ENCODE assay signal across 1 cellular context in genomic region chr6:125188037-125188436, GRCh38.
A peak's percentile ranks its signal among the peaks of the same experiment; 100 is the strongest.
TF ChIP-seq lines count a peak whose summit lies in the region.

No MANE protein-coding gene starts in this region.

TF ChIP-seq in K562, 482 proteins besides CTCF, POLR2A, EP300 and RAD21 (continued from another document):
- no peak for TF ChIP-seq E2F6 (IDR thresholded peaks at IDR 0.05; ENCODE audit: borderline replicate concordance in 1 of 2, extremely low read depth in 1 of 2, insufficient read depth in 1 of 2, insufficient read length in 1 of 2, low read depth in 1 of 2, low read length in 1 of 2, poor library complexity in 1 of 2, severe bottlenecking in 1 of 2)
- TF ChIP-seq ATF1 (CRISPR knock-in tag; IDR thresholded peaks at IDR 0.05) = no peak
- peak; percentile 81 for TF ChIP-seq ATF1 (tag; IDR thresholded peaks at IDR 0.05)
- no peak for TF ChIP-seq CEBPG (CRISPR knock-in tag; IDR thresholded peaks at IDR 0.05)
- TF ChIP-seq CEBPG (tag; conservative IDR thresholded peaks at IDR 0.05 in 1 of 2, IDR thresholded peaks at IDR 0.05 in 1 of 2) = no peak
- TF ChIP-seq RAD51 (IDR thresholded peaks at IDR 0.05; ENCODE audit: borderline replicate concordance, low read depth) = no peak
- no peak for TF ChIP-seq BCOR (IDR thresholded peaks at IDR 0.05)
- no peak for TF ChIP-seq COPS2 (conservative IDR thresholded peaks at IDR 0.05)
